In genomic region chr11:44457862-44458261, GRCh38 we compare ENCODE assay signal across 21 cellular contexts.
"Had no signal": no experiment of that assay in that cellular context is flagged by ENCODE, and none has a peak within 500 bp of the region (broad histone marks: within the 10 kb centered on the region; RNA-seq: fewer than 3 reads in every experiment).

No MANE protein-coding gene starts in this region.

- H3K36me3 ChIP-seq: esophagus muscularis mucosa, gastroesophageal sphincter, heart left ventricle, left ventricle myocardium inferior, lower lobe of right lung had no signal

- H3K27ac Mint-ChIP-seq: dendritic cell treated with granulocyte-macrophage colony-stimulating factor and Interleukin-4, amounts not matched to agents 40 ng/mL and 50 ng/mL, for 4 days; effector memory CD8-positive, alpha-beta T cell; endodermal cell; immature natural killer cell; mesothelial cell of epicardium; naive thymus-derived CD8-positive, alpha-beta T cell had no signal

- H3K36me3 Mint-ChIP-seq: immature natural killer cell; mesothelial cell of epicardium; naive B cell; naive thymus-derived CD8-positive, alpha-beta T cell had no signal

- H3K9me3 Mint-ChIP-seq: dendritic cell treated with granulocyte-macrophage colony-stimulating factor and Interleukin-4, amounts not matched to agents 40 ng/mL and 50 ng/mL, for 4 days; effector memory CD8-positive, alpha-beta T cell; immature natural killer cell; naive thymus-derived CD8-positive, alpha-beta T cell had no signal

- DNase-seq: cortex of kidney; effector CD8-positive, alpha-beta T cell; effector memory CD8-positive, alpha-beta T cell; endodermal cell; foreskin keratinocyte; heart left ventricle; hypothalamus; immature natural killer cell; left colon; left ventricle myocardium inferior; lower lobe of right lung; mesenchymal stem cell; mucosa of descending colon; naive B cell; naive thymus-derived CD8-positive, alpha-beta T cell had no signal

- ATAC-seq: effector memory CD8-positive, alpha-beta T cell; foreskin keratinocyte; gastroesophageal sphincter; heart left ventricle; left colon; left lobe of liver; lower lobe of right lung; mucosa of descending colon; naive thymus-derived CD8-positive, alpha-beta T cell had no signal

- H3K27me3 ChIP-seq: esophagus muscularis mucosa, heart left ventricle, hepatocyte had no signal

- H3K4me1 ChIP-seq: foreskin keratinocyte, gastroesophageal sphincter, lower lobe of right lung had no signal

- H2AFZ ChIP-seq: hepatocyte had no signal

- H3K4me3 ChIP-seq: esophagus muscularis mucosa, gastroesophageal sphincter, heart left ventricle, hepatocyte, left ventricle myocardium inferior, lower lobe of right lung, mucosa of descending colon had no signal

- H3K27ac ChIP-seq: esophagus muscularis mucosa, foreskin keratinocyte, gastroesophageal sphincter, heart left ventricle, hepatocyte, left ventricle myocardium inferior, lower lobe of right lung had no signal

- H3K9me3 ChIP-seq: lower lobe of right lung, mucosa of descending colon had no signal

- H3K4me2 ChIP-seq: hepatocyte had no signal

- H3K4me3 Mint-ChIP-seq: dendritic cell treated with granulocyte-macrophage colony-stimulating factor and Interleukin-4, amounts not matched to agents 40 ng/mL and 50 ng/mL, for 4 days; effector memory CD8-positive, alpha-beta T cell; endodermal cell; immature natural killer cell; mesothelial cell of epicardium; naive B cell; naive thymus-derived CD8-positive, alpha-beta T cell had no signal

- H3K4me1 Mint-ChIP-seq: endodermal cell; immature natural killer cell; naive B cell; naive thymus-derived CD8-positive, alpha-beta T cell had no signal

- H3K79me2 ChIP-seq: hepatocyte had no signal
